ENCODE assay signal across 16 cellular contexts in genomic region chr5:74492230-74492629, GRCh38.
"Had no signal": no experiment of that assay in that cellular context is flagged by ENCODE, and none has a peak within 500 bp of the region (broad histone marks: within the 10 kb centered on the region; RNA-seq: fewer than 3 reads in every experiment).

No MANE protein-coding gene starts in this region.

- H3K9me3 ChIP-seq: sigmoid colon, upper lobe of right lung had no signal

- H3K9me3 Mint-ChIP-seq: activated B cell treated with CpG ODN at 0.5 μM for 24 hours; activated T-helper 2 cell treated with anti-CD3 and anti-CD28 coated beads, Interferon-gamma antibody, Interleukin-2, Interleukin-4, amounts not matched to agents 10 μg/mL and 5 μg/mL and 100 μg/mL, durations not matched to agents 14 hours and 24 hours and 36 hours; endodermal cell; nephron progenitor cell; stimulated activated naive CD8-positive, alpha-beta T cell treated with anti-CD3 and anti-CD28 coated beads, Interleukin-15, Interleukin-2, amounts not matched to agents 100 ng/mL and 50 ng/mL, for 24 hours; T-helper 1 cell treated with Interleukin-12 subunit alpha and Interleukin-12 subunit beta and Interleukin-4 antibody, amounts not matched to agents 30 μg/mL and 1 μg/mL, for 36 hours had no signal

- DNase-seq: activated B cell treated with CpG ODN at 0.5 μM for 24 hours; activated CD4-positive, alpha-beta T cell treated with anti-CD3 and anti-CD28 coated beads, Interleukin-2, amount 50 U/mL, for 1 hour; cerebellar nuclear complex; dermis blood vessel endothelial cell; endodermal cell; erythroblast; mammary epithelial cell; nephron progenitor cell; sigmoid colon; stimulated activated CD4-positive, alpha-beta T cell treated with anti-CD3 and anti-CD28 coated beads, Interleukin-4, amount 100 ng/mL, for 1 hour; stimulated activated CD8-positive, alpha-beta memory T cell treated with anti-CD3 and anti-CD28 coated beads, Interleukin-4, amount 100 ng/mL, for 48 hours; upper lobe of right lung had no signal

- ATAC-seq: upper lobe of right lung had no signal

- H3K27me3 ChIP-seq: sigmoid colon, upper lobe of right lung had no signal

- H3K36me3 Mint-ChIP-seq: activated naive CD8-positive, alpha-beta T cell had no signal

- H3K36me3 ChIP-seq: sigmoid colon, upper lobe of right lung had no signal

- H3K4me3 ChIP-seq: sigmoid colon, upper lobe of right lung had no signal

- H3K27ac Mint-ChIP-seq: activated B cell treated with CpG ODN at 0.5 μM for 24 hours; activated naive CD8-positive, alpha-beta T cell; activated T-helper 2 cell treated with anti-CD3 and anti-CD28 coated beads, Interferon-gamma antibody, Interleukin-2, Interleukin-4, amounts not matched to agents 10 μg/mL and 5 μg/mL and 100 μg/mL, durations not matched to agents 14 hours and 24 hours and 36 hours; endodermal cell; nephron progenitor cell; stimulated activated naive CD8-positive, alpha-beta T cell treated with anti-CD3 and anti-CD28 coated beads, Interleukin-15, Interleukin-2, amounts not matched to agents 100 ng/mL and 50 ng/mL, for 24 hours; T-helper 1 cell treated with Interleukin-12 subunit alpha and Interleukin-12 subunit beta and Interleukin-4 antibody, amounts not matched to agents 30 μg/mL and 1 μg/mL, for 36 hours had no signal

- H3K4me1 ChIP-seq: sigmoid colon, upper lobe of right lung had no signal

- H3K27ac ChIP-seq: sigmoid colon, upper lobe of right lung had no signal

- H3K4me3 Mint-ChIP-seq: activated B cell treated with CpG ODN at 0.5 μM for 24 hours; activated naive CD8-positive, alpha-beta T cell; endodermal cell; nephron progenitor cell; stimulated activated naive CD8-positive, alpha-beta T cell treated with anti-CD3 and anti-CD28 coated beads, Interleukin-15, Interleukin-2, amounts not matched to agents 100 ng/mL and 50 ng/mL, for 24 hours; T-helper 1 cell treated with Interleukin-12 subunit alpha and Interleukin-12 subunit beta and Interleukin-4 antibody, amounts not matched to agents 30 μg/mL and 1 μg/mL, for 36 hours had no signal
